ENCODE assay signal across 14 cellular contexts in genomic region chrX:19782419-19782818, GRCh38.
"Had no signal": no experiment of that assay in that cellular context is flagged by ENCODE, and none has a peak within 500 bp of the region (broad histone marks: within the 10 kb centered on the region; RNA-seq: fewer than 3 reads in every experiment).

No MANE protein-coding gene starts in this region.

- H3K27me3 Mint-ChIP-seq: activated CD4-positive, alpha-beta T cell treated with anti-CD3 and anti-CD28 coated beads, Interleukin-2, amount 10 ng/mL, durations not matched to agents 7 days and 5 days; activated CD8-positive, alpha-beta memory T cell treated with anti-CD3 and anti-CD28 coated beads, Interleukin-2, amount 10 ng/mL, durations not matched to agents 7 days and 5 days had no signal

- H3K4me1 ChIP-seq: esophagus squamous epithelium, psoas muscle, right lobe of liver, SJSA1 had no signal

- H3K9me3 ChIP-seq: esophagus squamous epithelium, psoas muscle, right lobe of liver, SJSA1 had no signal

- H3K27ac ChIP-seq: esophagus squamous epithelium, psoas muscle, right lobe of liver, SJSA1 had no signal

- H3K36me3 Mint-ChIP-seq: WTC11 had no signal

- H3K4me1 Mint-ChIP-seq: WTC11 had no signal

- H3K4me3 Mint-ChIP-seq: activated CD4-positive, alpha-beta T cell treated with anti-CD3 and anti-CD28 coated beads, Interleukin-2, amount 10 ng/mL, durations not matched to agents 7 days and 5 days; activated CD8-positive, alpha-beta memory T cell treated with anti-CD3 and anti-CD28 coated beads, Interleukin-2, amount 10 ng/mL, durations not matched to agents 7 days and 5 days; activated T-cell treated with anti-CD3 and anti-CD28 coated beads, Interleukin-2, amount 50 U/mL, for 72 hours; WTC11 had no signal

- DNase-seq: activated CD4-positive, alpha-beta T cell treated with anti-CD3 and anti-CD28 coated beads, Interleukin-2, amount 10 ng/mL, durations not matched to agents 7 days and 5 days; activated CD8-positive, alpha-beta memory T cell treated with anti-CD3 and anti-CD28 coated beads, Interleukin-2, amount 10 ng/mL, durations not matched to agents 7 days and 5 days; activated naive CD4-positive, alpha-beta T cell; activated T-cell treated with anti-CD3 and anti-CD28 coated beads, Interleukin-2, amount 50 U/mL, for 72 hours; esophagus squamous epithelium; foreskin fibroblast; left cardiac atrium; mammary epithelial cell; psoas muscle; right lobe of liver; stimulated activated CD4-positive, alpha-beta T cell treated with anti-CD3 and anti-CD28 coated beads, Interleukin-2, amount 100 ng/mL, for 24 hours; stimulated activated naive CD4-positive, alpha-beta T cell treated with Interleukin-2 at 50 U/mL for 16 hours had no signal

- H3K4me3 ChIP-seq: esophagus squamous epithelium, psoas muscle, right lobe of liver, SJSA1 had no signal

- H3K27ac Mint-ChIP-seq: activated CD4-positive, alpha-beta T cell treated with anti-CD3 and anti-CD28 coated beads, Interleukin-2, amount 10 ng/mL, durations not matched to agents 7 days and 5 days; activated CD8-positive, alpha-beta memory T cell treated with anti-CD3 and anti-CD28 coated beads, Interleukin-2, amount 10 ng/mL, durations not matched to agents 7 days and 5 days; WTC11 had no signal

- ATAC-seq: activated CD8-positive, alpha-beta memory T cell treated with anti-CD3 and anti-CD28 coated beads, Interleukin-2, amount 10 ng/mL, durations not matched to agents 7 days and 5 days; activated T-cell treated with anti-CD3 and anti-CD28 coated beads, Interleukin-2, amount 50 U/mL, for 72 hours; left cardiac atrium; psoas muscle; right lobe of liver; WTC11 had no signal

- H3K36me3 ChIP-seq: esophagus squamous epithelium, right lobe of liver, SJSA1 had no signal

- H3K27me3 ChIP-seq: esophagus squamous epithelium, right lobe of liver, SJSA1 had no signal

- H3K9me3 Mint-ChIP-seq: WTC11 had no signal
